Comparison of ENCODE assay signal across 10 cellular contexts in genomic region chr7:91942312-91942711, GRCh38. TPM values are rescaled to one million over a fixed set of nuclear protein-coding genes. Genes with fewer than 3 reads are reported as not detected.
DNase-seq lines count a peak whose midpoint lies in the region; ATAC-seq, FAIRE-seq and TF ChIP-seq lines count a peak whose summit lies in the region.
"Had no signal": no experiment of that assay in that cellular context is flagged by ENCODE, and none has a peak within 500 bp of the region (broad histone marks: within the 10 kb centered on the region; RNA-seq: fewer than 3 reads in every experiment).

No MANE protein-coding gene starts in this region.

- H3K4me2 ChIP-seq in HepG2 (ENCODE audit: low read depth, low read length): peak overlapping the region; percentile 96

- H2AFZ ChIP-seq in HepG2 (ENCODE audit: low read length): no peak overlapping the region

- peaks cover 33% of the 10 kb centered on the region for H3K4me1 Mint-ChIP-seq in activated naive CD4-positive, alpha-beta T cell treated with anti-CD3 and anti-CD28 coated beads, Interleukin-2, amount 10 ng/mL, durations not matched to agents 7 days and 5 days
- H3K4me1 Mint-ChIP-seq in activated T-helper 2 cell treated with anti-CD3 and anti-CD28 coated beads, Interferon-gamma antibody, Interleukin-2, Interleukin-4, amounts not matched to agents 10 μg/mL and 5 μg/mL and 100 μg/mL, durations not matched to agents 14 hours and 24 hours and 36 hours (ENCODE audit: low read depth): peaks cover 32% of the 10 kb centered on the region

- CTCF ChIA-PET in activated naive CD4-positive, alpha-beta T cell treated with anti-CD3 and anti-CD28 coated beads, Interleukin-2, amount 10 ng/mL, durations not matched to agents 7 days and 5 days (lab: Charles Lee): interaction anchor here (0.6 to 3.3 kb wide), 3 partner anchors 11 to 813 kb away, joined by 3 to 17 read pairs (median 12); partner anchors contain the start of gene MTERF1
- CTCF ChIA-PET in HepG2 (lab: Yijun Ruan, JAX; ENCODE audit: low intra/inter-chr PET ratio, low total read pairs): no interaction called here

- ATAC-seq in activated naive CD4-positive, alpha-beta T cell treated with anti-CD3 and anti-CD28 coated beads, Interleukin-2, amount 50 U/mL, for 72 hours: no peak
- no peak for ATAC-seq in HepG2
- ATAC-seq: HCT116 had no signal

- peaks cover 57% of the 10 kb centered on the region for H3K79me2 ChIP-seq in HepG2 (ENCODE audit: insufficient read depth, low read length)

- no peaks in the 10 kb centered on the region; a peak in 1 of 5 replicates for H3K27me3 ChIP-seq in HepG2 (ENCODE audit: control insufficient read depth in 1 of 2, insufficient read depth in 2 of 2, low read length in 2 of 2)
- no peaks in the 10 kb centered on the region for H3K27me3 ChIP-seq in transverse colon
- no peaks in the 10 kb centered on the region for H3K27me3 ChIP-seq in MG63

- peak overlapping the region; percentile 91 for H3K4me3 Mint-ChIP-seq in activated naive CD4-positive, alpha-beta T cell treated with anti-CD3 and anti-CD28 coated beads, Interleukin-2, amount 10 ng/mL, durations not matched to agents 7 days and 5 days
- peak overlapping the region; percentile 14 for H3K4me3 Mint-ChIP-seq in activated T-helper 2 cell treated with anti-CD3 and anti-CD28 coated beads, Interferon-gamma antibody, Interleukin-2, Interleukin-4, amounts not matched to agents 10 μg/mL and 5 μg/mL and 100 μg/mL, durations not matched to agents 14 hours and 24 hours and 36 hours (ENCODE audit: low read depth)

- H3K4me1 ChIP-seq in HepG2 (ENCODE audit: insufficient read depth, low read length): peaks cover 43% of the 10 kb centered on the region
- peaks cover 7 to 60% (median 21%) of the 10 kb centered on the region in 4 donors for H3K4me1 ChIP-seq in transverse colon

- peaks cover 26% of the 10 kb centered on the region; the same call in 1 of the 2 replicates for H4K20me1 ChIP-seq in HepG2 (ENCODE audit: insufficient read depth, low read length)

- no peak for FAIRE-seq in HepG2 (lab: Jason Lieb, UNC)

- H3K9me3 ChIP-seq in HepG2 (ENCODE audit: low read length) (no peaks in the 10 kb centered on the region), transverse colon (no peaks in the 10 kb centered on the region), MG63 (no peaks in the 10 kb centered on the region)

- no peak for TF ChIP-seq EP300 in HepG2 (IDR thresholded peaks at IDR 0.05; ENCODE audit: low read depth in 2 of 2, low read length in 2 of 2)
- no peak for TF ChIP-seq EP300 in HepG2 (CRISPR knock-in tag; IDR thresholded peaks at IDR 0.05; ENCODE audit: borderline replicate concordance)
- TF ChIP-seq EP300 in transverse colon (IDR thresholded peaks at IDR 0.05; ENCODE audit: low read depth): no peak

- BruUV-seq in HepG2 (replicated peaks; lab: Mats Ljungman, UMichigan): no TSS peak

- H3K27ac ChIP-seq in HepG2 (ENCODE audit: extremely low read length, insufficient read depth, low read length) (peak overlapping the region; percentile 27), transverse colon (peak overlapping the region in 3 of 4 donors; percentile 8 to 96 (median 94))

- WGBS in HepG2 (ENCODE audit: low lambda C conversion rate): 13% methylated on average over 2 of the region's 2 CpGs
- WGBS in transverse colon (ENCODE audit: low coverage in 1 of 2), 2 donors: 52 to 57% methylated on average over 2 of the region's 2 CpGs

- no peak overlapping the region for H3K27ac Mint-ChIP-seq in activated naive CD4-positive, alpha-beta T cell treated with anti-CD3 and anti-CD28 coated beads, Interleukin-2, amount 10 ng/mL, durations not matched to agents 7 days and 5 days
- H3K27ac Mint-ChIP-seq in activated naive CD4-positive, alpha-beta T cell treated with anti-CD3 and anti-CD28 coated beads, Interleukin-2, amount 50 U/mL, for 72 hours: no peak overlapping the region
- no peak overlapping the region for H3K27ac Mint-ChIP-seq in activated T-helper 2 cell treated with anti-CD3 and anti-CD28 coated beads, Interferon-gamma antibody, Interleukin-2, Interleukin-4, amounts not matched to agents 10 μg/mL and 5 μg/mL and 100 μg/mL, durations not matched to agents 14 hours and 24 hours and 36 hours

- H3K36me3 Mint-ChIP-seq in activated naive CD4-positive, alpha-beta T cell treated with anti-CD3 and anti-CD28 coated beads, Interleukin-2, amount 10 ng/mL, durations not matched to agents 7 days and 5 days: peaks cover 6% of the 10 kb centered on the region
- H3K36me3 Mint-ChIP-seq in activated naive CD4-positive, alpha-beta T cell treated with anti-CD3 and anti-CD28 coated beads, Interleukin-2, amount 50 U/mL, for 72 hours: peaks cover 6 to 18% of the 10 kb centered on the region in 2 donors
- H3K36me3 Mint-ChIP-seq in activated T-helper 2 cell treated with anti-CD3 and anti-CD28 coated beads, Interferon-gamma antibody, Interleukin-2, Interleukin-4, amounts not matched to agents 10 μg/mL and 5 μg/mL and 100 μg/mL, durations not matched to agents 14 hours and 24 hours and 36 hours (ENCODE audit: low read depth): peaks cover 13% of the 10 kb centered on the region

- in situ Hi-C loops in HepG2 (cut with HindIII; ENCODE audit: extremely low pct_ligation_motif_present, low pct_unique_long_range_greater_than_20kb) (no loop called here), transverse colon (cut with MboI; ENCODE audit: low pct_ligation_motif_present in 1 of 4, low pct_unique_long_range_greater_than_20kb in 1 of 4, low sequenced_read_pairs in 3 of 4) (no loop called here)

- TF ChIP-seq CTCF in HepG2 (CRISPR knock-in tag; IDR thresholded peaks at IDR 0.05) (no peak), transverse colon (IDR thresholded peaks at IDR 0.05) (no peak)

- TF ChIP-seq POLR2A in HepG2 (IDR thresholded peaks at IDR 0.05; ENCODE audit: insufficient read depth in 1 of 2, low read depth in 2 of 2, low read length in 2 of 2) (no peak), transverse colon (IDR thresholded peaks at IDR 0.05) (no peak)

- H3K9ac ChIP-seq in HepG2 (ENCODE audit: insufficient read depth, low read depth, low read length): peak overlapping the region; percentile 94; the same call in 1 of the 2 replicates

- no peaks in the 10 kb centered on the region for H3K9me3 Mint-ChIP-seq in activated naive CD4-positive, alpha-beta T cell treated with anti-CD3 and anti-CD28 coated beads, Interleukin-2, amount 10 ng/mL, durations not matched to agents 7 days and 5 days
- H3K9me3 Mint-ChIP-seq in activated naive CD4-positive, alpha-beta T cell treated with anti-CD3 and anti-CD28 coated beads, Interleukin-2, amount 50 U/mL, for 72 hours: no peaks in the 10 kb centered on the region
- no peaks in the 10 kb centered on the region for H3K9me3 Mint-ChIP-seq in activated T-helper 2 cell treated with anti-CD3 and anti-CD28 coated beads, Interferon-gamma antibody, Interleukin-2, Interleukin-4, amounts not matched to agents 10 μg/mL and 5 μg/mL and 100 μg/mL, durations not matched to agents 14 hours and 24 hours and 36 hours

- no peak for TF ChIP-seq RAD21 in HepG2 (CRISPR knock-in tag; IDR thresholded peaks at IDR 0.05)

- H3K36me3 ChIP-seq in HepG2 (replicated peaks in 1 of 2; ENCODE audit: control insufficient read depth in 1 of 2, insufficient read depth in 2 of 2, low read length in 2 of 2): no peaks in the 10 kb centered on the region; a peak in 1 of 5 replicates
- H3K36me3 ChIP-seq in transverse colon: no peaks in the 10 kb centered on the region
- no peaks in the 10 kb centered on the region for H3K36me3 ChIP-seq in MG63

- no peaks in the 10 kb centered on the region for H3K27me3 Mint-ChIP-seq in activated naive CD4-positive, alpha-beta T cell treated with anti-CD3 and anti-CD28 coated beads, Interleukin-2, amount 10 ng/mL, durations not matched to agents 7 days and 5 days
- no peaks in the 10 kb centered on the region for H3K27me3 Mint-ChIP-seq in activated T-helper 2 cell treated with anti-CD3 and anti-CD28 coated beads, Interferon-gamma antibody, Interleukin-2, Interleukin-4, amounts not matched to agents 10 μg/mL and 5 μg/mL and 100 μg/mL, durations not matched to agents 14 hours and 24 hours and 36 hours (ENCODE audit: low read depth)

- POLR2A ChIA-PET in HepG2 (lab: Yijun Ruan, JAX): no interaction called here

- intact Hi-C loops in activated T-helper 2 cell treated with anti-CD3 and anti-CD28 coated beads, Interferon-gamma antibody, Interleukin-2, Interleukin-4, amounts not matched to agents 10 μg/mL and 5 μg/mL and 100 μg/mL, durations not matched to agents 14 hours and 24 hours and 36 hours (cut with micrococcal nuclease): loop anchor here (5.0 to 10.0 kb wide), 2 partner anchors 505 to 582 kb away; partner anchors contain the start of genes GATAD1, PEX1 and RBM48
- intact Hi-C loops in HepG2 (cut with micrococcal nuclease; ENCODE audit: unreplicated experiment) (loop anchor here (5.0 kb wide), 1 partner anchor 100 kb away; no protein-coding TSS in a partner anchor), transverse colon (cut with DNase I; ENCODE audit: low total_unique reads) (no loop called here)

- no peak for DNase-seq in activated naive CD4-positive, alpha-beta T cell treated with anti-CD3 and anti-CD28 coated beads, Interleukin-2, amount 10 ng/mL, durations not matched to agents 7 days and 5 days
- DNase-seq in activated naive CD4-positive, alpha-beta T cell treated with anti-CD3 and anti-CD28 coated beads, Interleukin-2, amount 50 U/mL, for 72 hours (ENCODE audit: low spot score in 2 of 2): no peak
- DNase-seq in activated T-helper 2 cell treated with anti-CD3 and anti-CD28 coated beads, Interferon-gamma antibody, Interleukin-2, Interleukin-4, amounts not matched to agents 10 μg/mL and 5 μg/mL and 100 μg/mL, durations not matched to agents 14 hours and 24 hours and 36 hours (ENCODE audit: low spot score): no peak
- DNase-seq in HepG2 (ENCODE audit: low spot score): peak; percentile 16
- no peak for DNase-seq in transverse colon
- DNase-seq in cortex of kidney (lab: John Stamatoyannopoulos, UW): no peak
- no peak for DNase-seq in AG20443 (ENCODE audit: low spot score)
- no peak for DNase-seq in MG63
- DNase-seq: NCI-H2107 had no signal

- H3K4me3 ChIP-seq in HepG2 (replicated peaks in 1 of 3; ENCODE audit: insufficient read depth in 1 of 3, low read depth in 2 of 3, low read length in 3 of 3) (peak overlapping the region; percentile 85 to 98 (median 91); a peak in 5 of 6 replicates), transverse colon (peak overlapping the region in 1 of 4 donors; percentile 80), MG63 (no peak overlapping the region)

RNA-seq across cellular contexts. Expression of gene AKAP9, which starts 1.6 kb away (rescaled TPM):
- 10 to 100 TPM; 35.5 to 37.9 TPM for total RNA-seq in activated naive CD4-positive, alpha-beta T cell treated with anti-CD3 and anti-CD28 coated beads, Interleukin-2, amount 50 U/mL, for 72 hours
- total RNA-seq in activated T-helper 2 cell treated with anti-CD3 and anti-CD28 coated beads, Interferon-gamma antibody, Interleukin-2, Interleukin-4, amounts not matched to agents 10 μg/mL and 5 μg/mL and 100 μg/mL, durations not matched to agents 14 hours and 24 hours and 36 hours: 36.2 and 38.3 TPM in 2 replicates
- total RNA-seq in HepG2 (2016; rRNA removed; fragmentation: Illumina TruSeq; extraction: Trizol): 33.1 TPM in 2 replicates
- total RNA-seq in HepG2 (2016; cell fraction: cytosol; rRNA removed; fragmentation: Illumina TruSeq; extraction: Trizol; ENCODE audit: low read depth): 5.4 and 6.2 TPM in 2 replicates
- total RNA-seq in HepG2 (2016; cell fraction: insoluble cytoplasmic fraction; rRNA removed; fragmentation: Illumina TruSeq; extraction: Trizol): 26.0 and 31.4 TPM in 2 replicates
- total RNA-seq in HepG2 (2016; cell fraction: membrane; rRNA removed; fragmentation: Illumina TruSeq; extraction: Trizol): 9.8 and 10.3 TPM in 2 replicates
- total RNA-seq in HepG2 (2016; cell fraction: nucleus; rRNA removed; fragmentation: Illumina TruSeq; extraction: Trizol): 68.4 and 70.2 TPM in 2 replicates
- 18.7 and 27.6 TPM in 2 replicates for polyA plus RNA-seq in HepG2 (2011; rRNA removed)
- 5.5 and 8.3 TPM in 2 replicates for polyA plus RNA-seq in HepG2 (2011; cell fraction: cytosol; rRNA removed)
- polyA plus RNA-seq in HepG2 (2011; cell fraction: nucleus; rRNA removed): 21.5 and 24.1 TPM in 2 replicates
- polyA plus RNA-seq in HepG2 (2012): 19.9 and 29.3 TPM in 2 replicates
- polyA plus RNA-seq in HepG2 (2016; cell fraction: cytosol; fragmentation: Illumina TruSeq; extraction: Trizol; ENCODE audit: low read depth): 0.90 and 1.5 TPM in 2 replicates
- 14.3 and 15.6 TPM in 2 replicates for polyA plus RNA-seq in HepG2 (2016; cell fraction: insoluble cytoplasmic fraction; fragmentation: Illumina TruSeq; extraction: Trizol; ENCODE audit: low read depth)
- polyA plus RNA-seq in HepG2 (2016; cell fraction: membrane; fragmentation: Illumina TruSeq; extraction: Trizol; ENCODE audit: low read depth): 2.3 and 2.7 TPM in 2 replicates
- polyA plus RNA-seq in HepG2 (2016; cell fraction: nucleus; fragmentation: Illumina TruSeq; extraction: Trizol; ENCODE audit: insufficient read depth, low read depth): 48.6 and 50.1 TPM in 2 replicates
- 12.9 and 13.7 TPM in 2 replicates for polyA minus RNA-seq in HepG2 (2011; rRNA and poly(A)+ RNA removed; ENCODE audit: low replicate concordance)
- 29.7 and 37.4 TPM in 2 replicates for polyA minus RNA-seq in HepG2 (2011; cell fraction: cytosol; rRNA and poly(A)+ RNA removed)
- polyA minus RNA-seq in HepG2 (2011; cell fraction: nucleus; rRNA and poly(A)+ RNA removed): 169 and 174 TPM in 2 replicates
- 100 to 1,000 TPM; 203 to 262 (median 234) TPM for total RNA-seq in transverse colon
- total RNA-seq in MG63 (2014; rRNA removed; shearing (Covaris generic); ENCODE audit: low replicate concordance): 11.1 and 12.9 TPM in 2 replicates
